In the genomic region with DNA sequence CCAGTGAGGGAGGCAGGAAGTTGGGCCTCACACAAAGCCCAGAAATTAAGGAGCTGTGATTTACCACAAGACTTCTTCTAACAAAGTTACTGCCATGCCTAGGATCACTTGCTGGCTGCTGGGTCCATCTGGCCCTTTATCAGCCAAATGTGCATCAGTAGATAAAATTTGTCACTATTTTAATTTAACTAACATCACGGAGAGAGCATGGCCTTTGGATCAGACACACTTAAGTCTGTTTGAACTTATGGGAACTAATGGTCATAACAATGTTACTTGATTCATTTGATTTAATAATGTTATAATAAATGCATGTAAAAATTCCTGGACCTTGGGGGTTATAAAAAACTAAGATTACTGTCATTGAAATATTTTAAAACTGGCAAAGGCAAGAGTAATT, we compare ENCODE assay signal across 2 cellular contexts.
TF ChIP-seq lines count a peak whose summit lies in the region.

No MANE protein-coding gene starts in this region.

TF ChIP-seq in IMR-90, 13 proteins besides CTCF, POLR2A, EP300 and RAD21 (continued from another document):
- TF ChIP-seq, protein P1, sequence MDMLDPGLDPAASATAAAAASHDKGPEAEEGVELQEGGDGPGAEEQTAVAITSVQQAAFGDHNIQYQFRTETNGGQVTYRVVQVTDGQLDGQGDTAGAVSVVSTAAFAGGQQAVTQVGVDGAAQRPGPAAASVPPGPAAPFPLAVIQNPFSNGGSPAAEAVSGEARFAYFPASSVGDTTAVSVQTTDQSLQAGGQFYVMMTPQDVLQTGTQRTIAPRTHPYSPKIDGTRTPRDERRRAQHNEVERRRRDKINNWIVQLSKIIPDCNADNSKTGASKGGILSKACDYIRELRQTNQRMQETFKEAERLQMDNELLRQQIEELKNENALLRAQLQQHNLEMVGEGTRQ (IDR thresholded peaks at IDR 0.05; ENCODE audit: low read depth, low read length), result no peak
- TF ChIP-seq NFE2L2 (IDR thresholded peaks at IDR 0.05; ENCODE audit: low read depth, low read length) (no peak), MAZ (IDR thresholded peaks at IDR 0.05; ENCODE audit: borderline replicate concordance, low read depth, low read length) (no peak)

TF ChIP-seq in WTC11, 78 proteins besides CTCF, POLR2A, EP300 and RAD21 (continued from another document):
- TF ChIP-seq, protein P2, sequence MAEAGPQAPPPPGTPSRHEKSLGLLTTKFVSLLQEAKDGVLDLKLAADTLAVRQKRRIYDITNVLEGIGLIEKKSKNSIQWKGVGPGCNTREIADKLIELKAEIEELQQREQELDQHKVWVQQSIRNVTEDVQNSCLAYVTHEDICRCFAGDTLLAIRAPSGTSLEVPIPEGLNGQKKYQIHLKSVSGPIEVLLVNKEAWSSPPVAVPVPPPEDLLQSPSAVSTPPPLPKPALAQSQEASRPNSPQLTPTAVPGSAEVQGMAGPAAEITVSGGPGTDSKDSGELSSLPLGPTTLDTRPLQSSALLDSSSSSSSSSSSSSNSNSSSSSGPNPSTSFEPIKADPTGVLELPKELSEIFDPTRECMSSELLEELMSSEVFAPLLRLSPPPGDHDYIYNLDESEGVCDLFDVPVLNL (CRISPR knock-in tag; IDR thresholded peaks at IDR 0.05; ENCODE audit: borderline replicate concordance, low read depth), result no peak
- TF ChIP-seq, protein P3, sequence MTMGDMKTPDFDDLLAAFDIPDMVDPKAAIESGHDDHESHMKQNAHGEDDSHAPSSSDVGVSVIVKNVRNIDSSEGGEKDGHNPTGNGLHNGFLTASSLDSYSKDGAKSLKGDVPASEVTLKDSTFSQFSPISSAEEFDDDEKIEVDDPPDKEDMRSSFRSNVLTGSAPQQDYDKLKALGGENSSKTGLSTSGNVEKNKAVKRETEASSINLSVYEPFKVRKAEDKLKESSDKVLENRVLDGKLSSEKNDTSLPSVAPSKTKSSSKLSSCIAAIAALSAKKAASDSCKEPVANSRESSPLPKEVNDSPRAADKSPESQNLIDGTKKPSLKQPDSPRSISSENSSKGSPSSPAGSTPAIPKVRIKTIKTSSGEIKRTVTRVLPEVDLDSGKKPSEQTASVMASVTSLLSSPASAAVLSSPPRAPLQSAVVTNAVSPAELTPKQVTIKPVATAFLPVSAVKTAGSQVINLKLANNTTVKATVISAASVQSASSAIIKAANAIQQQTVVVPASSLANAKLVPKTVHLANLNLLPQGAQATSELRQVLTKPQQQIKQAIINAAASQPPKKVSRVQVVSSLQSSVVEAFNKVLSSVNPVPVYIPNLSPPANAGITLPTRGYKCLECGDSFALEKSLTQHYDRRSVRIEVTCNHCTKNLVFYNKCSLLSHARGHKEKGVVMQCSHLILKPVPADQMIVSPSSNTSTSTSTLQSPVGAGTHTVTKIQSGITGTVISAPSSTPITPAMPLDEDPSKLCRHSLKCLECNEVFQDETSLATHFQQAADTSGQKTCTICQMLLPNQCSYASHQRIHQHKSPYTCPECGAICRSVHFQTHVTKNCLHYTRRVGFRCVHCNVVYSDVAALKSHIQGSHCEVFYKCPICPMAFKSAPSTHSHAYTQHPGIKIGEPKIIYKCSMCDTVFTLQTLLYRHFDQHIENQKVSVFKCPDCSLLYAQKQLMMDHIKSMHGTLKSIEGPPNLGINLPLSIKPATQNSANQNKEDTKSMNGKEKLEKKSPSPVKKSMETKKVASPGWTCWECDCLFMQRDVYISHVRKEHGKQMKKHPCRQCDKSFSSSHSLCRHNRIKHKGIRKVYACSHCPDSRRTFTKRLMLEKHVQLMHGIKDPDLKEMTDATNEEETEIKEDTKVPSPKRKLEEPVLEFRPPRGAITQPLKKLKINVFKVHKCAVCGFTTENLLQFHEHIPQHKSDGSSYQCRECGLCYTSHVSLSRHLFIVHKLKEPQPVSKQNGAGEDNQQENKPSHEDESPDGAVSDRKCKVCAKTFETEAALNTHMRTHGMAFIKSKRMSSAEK (CRISPR knock-in tag; IDR thresholded peaks at IDR 0.05; ENCODE audit: borderline replicate concordance), result no peak
- TF ChIP-seq, protein P4, sequence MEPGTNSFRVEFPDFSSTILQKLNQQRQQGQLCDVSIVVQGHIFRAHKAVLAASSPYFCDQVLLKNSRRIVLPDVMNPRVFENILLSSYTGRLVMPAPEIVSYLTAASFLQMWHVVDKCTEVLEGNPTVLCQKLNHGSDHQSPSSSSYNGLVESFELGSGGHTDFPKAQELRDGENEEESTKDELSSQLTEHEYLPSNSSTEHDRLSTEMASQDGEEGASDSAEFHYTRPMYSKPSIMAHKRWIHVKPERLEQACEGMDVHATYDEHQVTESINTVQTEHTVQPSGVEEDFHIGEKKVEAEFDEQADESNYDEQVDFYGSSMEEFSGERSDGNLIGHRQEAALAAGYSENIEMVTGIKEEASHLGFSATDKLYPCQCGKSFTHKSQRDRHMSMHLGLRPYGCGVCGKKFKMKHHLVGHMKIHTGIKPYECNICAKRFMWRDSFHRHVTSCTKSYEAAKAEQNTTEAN (CRISPR knock-in tag; IDR thresholded peaks at IDR 0.05), result no peak
- no peak for TF ChIP-seq GRHL2 (CRISPR knock-in tag; IDR thresholded peaks at IDR 0.05; ENCODE audit: insufficient replicate concordance, severe bottlenecking)
- TF ChIP-seq, protein P5, sequence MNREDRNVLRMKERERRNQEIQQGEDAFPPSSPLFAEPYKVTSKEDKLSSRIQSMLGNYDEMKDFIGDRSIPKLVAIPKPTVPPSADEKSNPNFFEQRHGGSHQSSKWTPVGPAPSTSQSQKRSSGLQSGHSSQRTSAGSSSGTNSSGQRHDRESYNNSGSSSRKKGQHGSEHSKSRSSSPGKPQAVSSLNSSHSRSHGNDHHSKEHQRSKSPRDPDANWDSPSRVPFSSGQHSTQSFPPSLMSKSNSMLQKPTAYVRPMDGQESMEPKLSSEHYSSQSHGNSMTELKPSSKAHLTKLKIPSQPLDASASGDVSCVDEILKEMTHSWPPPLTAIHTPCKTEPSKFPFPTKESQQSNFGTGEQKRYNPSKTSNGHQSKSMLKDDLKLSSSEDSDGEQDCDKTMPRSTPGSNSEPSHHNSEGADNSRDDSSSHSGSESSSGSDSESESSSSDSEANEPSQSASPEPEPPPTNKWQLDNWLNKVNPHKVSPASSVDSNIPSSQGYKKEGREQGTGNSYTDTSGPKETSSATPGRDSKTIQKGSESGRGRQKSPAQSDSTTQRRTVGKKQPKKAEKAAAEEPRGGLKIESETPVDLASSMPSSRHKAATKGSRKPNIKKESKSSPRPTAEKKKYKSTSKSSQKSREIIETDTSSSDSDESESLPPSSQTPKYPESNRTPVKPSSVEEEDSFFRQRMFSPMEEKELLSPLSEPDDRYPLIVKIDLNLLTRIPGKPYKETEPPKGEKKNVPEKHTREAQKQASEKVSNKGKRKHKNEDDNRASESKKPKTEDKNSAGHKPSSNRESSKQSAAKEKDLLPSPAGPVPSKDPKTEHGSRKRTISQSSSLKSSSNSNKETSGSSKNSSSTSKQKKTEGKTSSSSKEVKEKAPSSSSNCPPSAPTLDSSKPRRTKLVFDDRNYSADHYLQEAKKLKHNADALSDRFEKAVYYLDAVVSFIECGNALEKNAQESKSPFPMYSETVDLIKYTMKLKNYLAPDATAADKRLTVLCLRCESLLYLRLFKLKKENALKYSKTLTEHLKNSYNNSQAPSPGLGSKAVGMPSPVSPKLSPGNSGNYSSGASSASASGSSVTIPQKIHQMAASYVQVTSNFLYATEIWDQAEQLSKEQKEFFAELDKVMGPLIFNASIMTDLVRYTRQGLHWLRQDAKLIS (CRISPR knock-in tag; IDR thresholded peaks at IDR 0.05; ENCODE audit: borderline replicate concordance), result no peak
- TF ChIP-seq ELF4 (CRISPR knock-in tag; IDR thresholded peaks at IDR 0.05; ENCODE audit: low read depth), result no peak
- TF ChIP-seq ZNF416 (CRISPR knock-in tag; IDR thresholded peaks at IDR 0.05), result no peak
- TF ChIP-seq GTF2I (CRISPR knock-in tag; conservative IDR thresholded peaks at IDR 0.05), result no peak
- TF ChIP-seq NFATC4 (CRISPR knock-in tag; IDR thresholded peaks at IDR 0.05), result no peak
- TF ChIP-seq MXD4 (CRISPR knock-in tag; IDR thresholded peaks at IDR 0.05; ENCODE audit: borderline replicate concordance), result no peak
- TF ChIP-seq, protein P6, sequence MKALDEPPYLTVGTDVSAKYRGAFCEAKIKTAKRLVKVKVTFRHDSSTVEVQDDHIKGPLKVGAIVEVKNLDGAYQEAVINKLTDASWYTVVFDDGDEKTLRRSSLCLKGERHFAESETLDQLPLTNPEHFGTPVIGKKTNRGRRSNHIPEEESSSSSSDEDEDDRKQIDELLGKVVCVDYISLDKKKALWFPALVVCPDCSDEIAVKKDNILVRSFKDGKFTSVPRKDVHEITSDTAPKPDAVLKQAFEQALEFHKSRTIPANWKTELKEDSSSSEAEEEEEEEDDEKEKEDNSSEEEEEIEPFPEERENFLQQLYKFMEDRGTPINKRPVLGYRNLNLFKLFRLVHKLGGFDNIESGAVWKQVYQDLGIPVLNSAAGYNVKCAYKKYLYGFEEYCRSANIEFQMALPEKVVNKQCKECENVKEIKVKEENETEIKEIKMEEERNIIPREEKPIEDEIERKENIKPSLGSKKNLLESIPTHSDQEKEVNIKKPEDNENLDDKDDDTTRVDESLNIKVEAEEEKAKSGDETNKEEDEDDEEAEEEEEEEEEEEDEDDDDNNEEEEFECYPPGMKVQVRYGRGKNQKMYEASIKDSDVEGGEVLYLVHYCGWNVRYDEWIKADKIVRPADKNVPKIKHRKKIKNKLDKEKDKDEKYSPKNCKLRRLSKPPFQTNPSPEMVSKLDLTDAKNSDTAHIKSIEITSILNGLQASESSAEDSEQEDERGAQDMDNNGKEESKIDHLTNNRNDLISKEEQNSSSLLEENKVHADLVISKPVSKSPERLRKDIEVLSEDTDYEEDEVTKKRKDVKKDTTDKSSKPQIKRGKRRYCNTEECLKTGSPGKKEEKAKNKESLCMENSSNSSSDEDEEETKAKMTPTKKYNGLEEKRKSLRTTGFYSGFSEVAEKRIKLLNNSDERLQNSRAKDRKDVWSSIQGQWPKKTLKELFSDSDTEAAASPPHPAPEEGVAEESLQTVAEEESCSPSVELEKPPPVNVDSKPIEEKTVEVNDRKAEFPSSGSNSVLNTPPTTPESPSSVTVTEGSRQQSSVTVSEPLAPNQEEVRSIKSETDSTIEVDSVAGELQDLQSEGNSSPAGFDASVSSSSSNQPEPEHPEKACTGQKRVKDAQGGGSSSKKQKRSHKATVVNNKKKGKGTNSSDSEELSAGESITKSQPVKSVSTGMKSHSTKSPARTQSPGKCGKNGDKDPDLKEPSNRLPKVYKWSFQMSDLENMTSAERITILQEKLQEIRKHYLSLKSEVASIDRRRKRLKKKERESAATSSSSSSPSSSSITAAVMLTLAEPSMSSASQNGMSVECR (CRISPR knock-in tag; IDR thresholded peaks at IDR 0.05; ENCODE audit: borderline replicate concordance), result no peak
